8 cellular contexts compared by ENCODE assay signal in the genomic region with DNA sequence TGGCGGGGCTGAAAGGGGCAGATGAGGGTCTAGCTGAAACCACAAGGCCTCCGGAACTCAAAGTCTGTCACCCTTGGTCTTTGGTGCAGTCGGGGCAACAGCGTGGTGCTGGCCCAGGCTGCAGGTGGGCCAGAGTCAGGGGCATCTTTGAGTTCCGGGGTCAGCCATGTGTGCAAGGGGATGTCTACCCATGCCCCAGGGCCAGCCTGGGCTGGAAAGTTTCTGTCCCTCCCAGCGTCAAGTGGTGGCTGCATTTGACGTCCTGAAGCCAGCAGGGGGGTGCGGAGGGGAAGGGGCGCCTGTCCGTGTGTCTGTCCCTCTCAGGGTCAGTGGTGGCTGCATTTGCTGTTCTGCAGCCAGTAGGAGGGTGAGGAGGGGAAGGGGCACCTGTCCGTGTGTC. TPM values are rescaled to one million over a fixed set of nuclear protein-coding genes. Genes with fewer than 3 reads are reported as not detected.
A peak's percentile ranks its signal among the peaks of the same experiment; 100 is the strongest.
DNase-seq lines count a peak whose midpoint lies in the region; ATAC-seq and TF ChIP-seq lines count a peak whose summit lies in the region.

No MANE protein-coding gene starts in this region.

- H3K27me3 ChIP-seq in cardiac muscle cell (no peaks in the 10 kb centered on the region), adrenal gland (no peaks in the 10 kb centered on the region), liver (ENCODE audit: control insufficient read depth in 4 of 4, insufficient read depth in 4 of 4, low read length in 3 of 4) (no peaks in the 10 kb centered on the region)

- no peak for TF ChIP-seq RAD21 in liver (IDR thresholded peaks at IDR 0.05)

- H3K4me3 Mint-ChIP-seq in type B pancreatic cell, result peak overlapping the region; percentile 89

- H3K9me3 ChIP-seq in cardiac muscle cell (ENCODE audit: low read depth) (no peaks in the 10 kb centered on the region), adrenal gland (replicated peaks in 1 of 3) (no peaks in the 10 kb centered on the region), liver (ENCODE audit: control insufficient read depth in 4 of 4, low read length in 3 of 4) (no peaks in the 10 kb centered on the region)

- no peaks in the 10 kb centered on the region for H3K9me3 Mint-ChIP-seq in type B pancreatic cell

- WGBS in adrenal gland, 4 donors, result 7 to 50% (median 12%) methylated on average over 1 to 11 of the region's 11 CpGs
- 13% methylated on average over 11 of the region's 11 CpGs for WGBS in liver

- peaks cover 17% of the 10 kb centered on the region for H3K4me1 Mint-ChIP-seq in type B pancreatic cell (ENCODE audit: unreplicated experiment)

- no peak for TF ChIP-seq POLR2A in adrenal gland (IDR thresholded peaks at IDR 0.05)

- H3K36me3 ChIP-seq in cardiac muscle cell, result peaks cover 7% of the 10 kb centered on the region
- H3K36me3 ChIP-seq in adrenal gland (replicated peaks in 1 of 2), result peaks cover 0 to 6% of the 10 kb centered on the region in 2 donors
- peaks cover 0 to 5% (median 3%) of the 10 kb centered on the region in 4 donors for H3K36me3 ChIP-seq in liver (ENCODE audit: control insufficient read depth in 4 of 4, insufficient read depth in 3 of 4, low read depth in 1 of 4, low read length in 3 of 4)

- no peak for ATAC-seq in Right ventricle myocardium inferior
- ATAC-seq in HG03280 (IDR thresholded peaks at IDR 0.05; ENCODE audit: unreplicated experiment), result no peak
- ATAC-seq in GM19035 (IDR thresholded peaks at IDR 0.05; ENCODE audit: unreplicated experiment), result no peak

- H3K4me1 ChIP-seq in cardiac muscle cell (ENCODE audit: low read depth) (peaks cover 14% of the 10 kb centered on the region), adrenal gland (replicated peaks in 1 of 2) (peaks cover 24 to 51% of the 10 kb centered on the region in 2 donors), liver (ENCODE audit: control insufficient read depth in 4 of 4, insufficient read depth in 4 of 4, low read length in 3 of 4) (peaks cover 4 to 23% (median 18%) of the 10 kb centered on the region in 4 donors)

- no peaks in the 10 kb centered on the region for H3K27me3 Mint-ChIP-seq in type B pancreatic cell

- peak overlapping the region; percentile 36 to 78 for H3K9ac ChIP-seq in liver (ENCODE audit: low read depth in 1 of 2, low read length in 2 of 2)

- H3K36me3 Mint-ChIP-seq in type B pancreatic cell, result peaks cover 4% of the 10 kb centered on the region

- TF ChIP-seq CTCF in cardiac muscle cell (IDR thresholded peaks at IDR 0.05; ENCODE audit: low read depth, low read length), result no peak
- no peak for TF ChIP-seq CTCF in adrenal gland (IDR thresholded peaks at IDR 0.05)
- no peak for TF ChIP-seq CTCF in liver (IDR thresholded peaks at IDR 0.05; ENCODE audit: low read depth, low read length, missing input control)
- TF ChIP-seq CTCF in type B pancreatic cell (conservative IDR thresholded peaks at IDR 0.05), result no peak

- H3K27ac ChIP-seq in cardiac muscle cell (peak overlapping the region; percentile 99), adrenal gland (peak overlapping the region in 4 of 5 donors; percentile 95 to 99 (median 98)), liver (ENCODE audit: low read depth in 1 of 2, low read length in 2 of 2) (peak overlapping the region in 1 of 2 donors; percentile 99)

- intact Hi-C loops in Right ventricle myocardium inferior (cut with DNase I) (loop anchor here (5.0 kb wide), 3 partner anchors 77 to 288 kb away; a partner anchor contains a TSS), adrenal gland (cut with DNase I) (no loop called here)

- peak overlapping the region; percentile 48 for H3K27ac Mint-ChIP-seq in type B pancreatic cell

- DNase-seq in cardiac muscle cell (ENCODE audit: low read depth in 1 of 2, low spot score in 1 of 2) (peak in 1 of 2 donors; percentile 38), Right ventricle myocardium inferior (ENCODE audit: missing footprints) (no peak), adrenal gland (peak in 1 of 7 donors; percentile 25), type B pancreatic cell (ENCODE audit: extremely low spot score, unreplicated experiment) (no peak), NCI-H510A (lab: John Stamatoyannopoulos, UW) (no peak)

- H3K4me3 ChIP-seq in cardiac muscle cell (peak overlapping the region; percentile 80), adrenal gland (peak overlapping the region in 3 of 4 donors; percentile 66 to 78 (median 68)), liver (ENCODE audit: low read depth in 1 of 3, low read length in 3 of 3) (peak overlapping the region; percentile 70 to 92 (median 77))

TF ChIP-seq in liver, 16 proteins besides CTCF, POLR2A, EP300 and RAD21 (continues in another document):
- TF ChIP-seq, protein P1, sequence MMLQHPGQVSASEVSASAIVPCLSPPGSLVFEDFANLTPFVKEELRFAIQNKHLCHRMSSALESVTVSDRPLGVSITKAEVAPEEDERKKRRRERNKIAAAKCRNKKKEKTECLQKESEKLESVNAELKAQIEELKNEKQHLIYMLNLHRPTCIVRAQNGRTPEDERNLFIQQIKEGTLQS (IDR thresholded peaks at IDR 0.05), result no peak
- TF ChIP-seq HNF4A (conservative IDR thresholded peaks at IDR 0.05) (no peak), HNF4G (IDR thresholded peaks at IDR 0.05) (no peak), JUND (IDR thresholded peaks at IDR 0.05) (no peak), EGR1 (IDR thresholded peaks at IDR 0.05; ENCODE audit: low read depth in 2 of 2) (no peak), RXRA (IDR thresholded peaks at IDR 0.05) (no peak), YY1 (IDR thresholded peaks at IDR 0.05) (no peak), TAF1 (conservative IDR thresholded peaks at IDR 0.05) (no peak), FOXA1 (IDR thresholded peaks at IDR 0.05) (no peak)
- TF ChIP-seq, protein P2, sequence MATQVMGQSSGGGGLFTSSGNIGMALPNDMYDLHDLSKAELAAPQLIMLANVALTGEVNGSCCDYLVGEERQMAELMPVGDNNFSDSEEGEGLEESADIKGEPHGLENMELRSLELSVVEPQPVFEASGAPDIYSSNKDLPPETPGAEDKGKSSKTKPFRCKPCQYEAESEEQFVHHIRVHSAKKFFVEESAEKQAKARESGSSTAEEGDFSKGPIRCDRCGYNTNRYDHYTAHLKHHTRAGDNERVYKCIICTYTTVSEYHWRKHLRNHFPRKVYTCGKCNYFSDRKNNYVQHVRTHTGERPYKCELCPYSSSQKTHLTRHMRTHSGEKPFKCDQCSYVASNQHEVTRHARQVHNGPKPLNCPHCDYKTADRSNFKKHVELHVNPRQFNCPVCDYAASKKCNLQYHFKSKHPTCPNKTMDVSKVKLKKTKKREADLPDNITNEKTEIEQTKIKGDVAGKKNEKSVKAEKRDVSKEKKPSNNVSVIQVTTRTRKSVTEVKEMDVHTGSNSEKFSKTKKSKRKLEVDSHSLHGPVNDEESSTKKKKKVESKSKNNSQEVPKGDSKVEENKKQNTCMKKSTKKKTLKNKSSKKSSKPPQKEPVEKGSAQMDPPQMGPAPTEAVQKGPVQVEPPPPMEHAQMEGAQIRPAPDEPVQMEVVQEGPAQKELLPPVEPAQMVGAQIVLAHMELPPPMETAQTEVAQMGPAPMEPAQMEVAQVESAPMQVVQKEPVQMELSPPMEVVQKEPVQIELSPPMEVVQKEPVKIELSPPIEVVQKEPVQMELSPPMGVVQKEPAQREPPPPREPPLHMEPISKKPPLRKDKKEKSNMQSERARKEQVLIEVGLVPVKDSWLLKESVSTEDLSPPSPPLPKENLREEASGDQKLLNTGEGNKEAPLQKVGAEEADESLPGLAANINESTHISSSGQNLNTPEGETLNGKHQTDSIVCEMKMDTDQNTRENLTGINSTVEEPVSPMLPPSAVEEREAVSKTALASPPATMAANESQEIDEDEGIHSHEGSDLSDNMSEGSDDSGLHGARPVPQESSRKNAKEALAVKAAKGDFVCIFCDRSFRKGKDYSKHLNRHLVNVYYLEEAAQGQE (IDR thresholded peaks at IDR 0.05), result no peak
- TF ChIP-seq, protein P3, sequence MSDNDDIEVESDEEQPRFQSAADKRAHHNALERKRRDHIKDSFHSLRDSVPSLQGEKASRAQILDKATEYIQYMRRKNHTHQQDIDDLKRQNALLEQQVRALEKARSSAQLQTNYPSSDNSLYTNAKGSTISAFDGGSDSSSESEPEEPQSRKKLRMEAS (IDR thresholded peaks at IDR 0.05), result no peak
- TF ChIP-seq, protein P4, sequence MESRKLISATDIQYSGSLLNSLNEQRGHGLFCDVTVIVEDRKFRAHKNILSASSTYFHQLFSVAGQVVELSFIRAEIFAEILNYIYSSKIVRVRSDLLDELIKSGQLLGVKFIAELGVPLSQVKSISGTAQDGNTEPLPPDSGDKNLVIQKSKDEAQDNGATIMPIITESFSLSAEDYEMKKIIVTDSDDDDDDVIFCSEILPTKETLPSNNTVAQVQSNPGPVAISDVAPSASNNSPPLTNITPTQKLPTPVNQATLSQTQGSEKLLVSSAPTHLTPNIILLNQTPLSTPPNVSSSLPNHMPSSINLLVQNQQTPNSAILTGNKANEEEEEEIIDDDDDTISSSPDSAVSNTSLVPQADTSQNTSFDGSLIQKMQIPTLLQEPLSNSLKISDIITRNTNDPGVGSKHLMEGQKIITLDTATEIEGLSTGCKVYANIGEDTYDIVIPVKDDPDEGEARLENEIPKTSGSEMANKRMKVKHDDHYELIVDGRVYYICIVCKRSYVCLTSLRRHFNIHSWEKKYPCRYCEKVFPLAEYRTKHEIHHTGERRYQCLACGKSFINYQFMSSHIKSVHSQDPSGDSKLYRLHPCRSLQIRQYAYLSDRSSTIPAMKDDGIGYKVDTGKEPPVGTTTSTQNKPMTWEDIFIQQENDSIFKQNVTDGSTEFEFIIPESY (IDR thresholded peaks at IDR 0.05), result no peak

RNA-seq across cellular contexts. Expression of a gene that starts 0.7 kb away (rescaled TPM):
- total RNA-seq in cardiac muscle cell (79.9 and 109 TPM in 2 replicates), Right ventricle myocardium inferior (14.8 TPM), adrenal gland (10 to 100 TPM; 45.1 to 88.6 (median 72.4) TPM), liver (10 to 100 TPM; 16.5 to 20.7 TPM), type B pancreatic cell (ENCODE audit: low replicate concordance) (25.2 and 40.3 TPM in 2 replicates)
- polyA plus RNA-seq in cardiac muscle cell (80.5 and 106 TPM in 2 replicates), adrenal gland (100 to 1,000 TPM in 2 of 3 donors, 1 to 10 TPM in 1; 3.7 to 120 (median 101) TPM), liver (10 to 100 TPM in 1 of 2 donors, 1 to 10 TPM in 1; 10.0 to 16.9 TPM)

RNA-seq across cellular contexts. Expression of a gene that starts 4.1 kb away (rescaled TPM):
- total RNA-seq in cardiac muscle cell, result 23.4 and 41.4 TPM in 2 replicates
- polyA plus RNA-seq in cardiac muscle cell, result 13.8 and 18.0 TPM in 2 replicates
- total RNA-seq in Right ventricle myocardium inferior, result 11.5 TPM
- total RNA-seq in adrenal gland, result 10 to 100 TPM; 12.3 to 33.2 (median 14.7) TPM
- polyA plus RNA-seq in adrenal gland, result 10 to 100 TPM in 1 of 3 donors, 1 to 10 TPM in 2; 6.2 to 16.7 (median 7.9) TPM
- 1 to 10 TPM; 2.6 to 5.9 TPM for total RNA-seq in liver
- polyA plus RNA-seq in liver, result 1 to 10 TPM; 2.1 to 4.6 TPM
- 25.7 and 35.2 TPM in 2 replicates for total RNA-seq in type B pancreatic cell (ENCODE audit: low replicate concordance)

RNA-seq across cellular contexts. Expression of a gene that starts 35.1 kb away (rescaled TPM):
- total RNA-seq in cardiac muscle cell, result 1.3 and 1.6 TPM in 2 replicates
- polyA plus RNA-seq in cardiac muscle cell, result 0.45 TPM in 1 of 2 replicates, not detected in the other
- 6.5 TPM for total RNA-seq in Right ventricle myocardium inferior
- total RNA-seq in adrenal gland, result 10 to 100 TPM in 6 of 8 donors, 1 to 10 TPM in 2; 4.7 to 26.1 (median 14.3) TPM
- 10 to 100 TPM in 2 of 3 donors, 1 to 10 TPM in 1; 1.4 to 20.7 (median 15.5) TPM for polyA plus RNA-seq in adrenal gland
- 1 to 10 TPM; 2.8 to 2.9 TPM for total RNA-seq in liver
- polyA plus RNA-seq in liver, result 1 to 10 TPM in 1 of 2 donors, under 1 TPM in 1; 0.22 to 2.4 TPM
- total RNA-seq in type B pancreatic cell (ENCODE audit: low replicate concordance), result 5.0 and 15.3 TPM in 2 replicates
